18 cellular contexts compared by ENCODE assay signal in genomic region chr5:150124111-150124557, GRCh38. TPM values are rescaled to one million over a fixed set of nuclear protein-coding genes. Genes with fewer than 3 reads are reported as not detected.
"Had no signal": no experiment of that assay in that cellular context is flagged by ENCODE, and none has a peak within 500 bp of the region (broad histone marks: within the 10 kb centered on the region; RNA-seq: fewer than 3 reads in every experiment).

No MANE protein-coding gene starts in this region.

- H3K9me3 ChIP-seq: thoracic aorta had no signal

- H3K4me3 ChIP-seq: lung, skin epidermis, thoracic aorta had no signal

- ATAC-seq: left cardiac atrium; SK-N-SH treated with all-trans-retinoic acid at 6 μM for 48 hours; stimulated activated effector memory CD8-positive, alpha-beta T cell treated with anti-CD3 and anti-CD28 coated beads, Interleukin-12 subunit alpha, Interleukin-12 subunit beta, amount 100 ng/mL, for 72 hours had no signal

- H3K27ac ChIP-seq: thoracic aorta had no signal

- DNase-seq: activated CD4-positive, alpha-beta T cell treated with anti-CD3 and anti-CD28 coated beads, Interleukin-2, amount 50 U/mL, for 1 hour; activated CD8-positive, alpha-beta memory T cell treated with anti-CD3 and anti-CD28 coated beads, Interleukin-2, amount 50 U/mL, for 4 hours; activated effector memory CD4-positive, alpha-beta T cell treated with anti-CD3 and anti-CD28 coated beads, Interleukin-2, amount 50 U/mL, for 16 hours; activated T-cell treated with anti-CD3 and anti-CD28 coated beads, Interleukin-2, amount 50 U/mL, for 48 hours; cerebellar nuclear complex; effector CD8-positive, alpha-beta T cell; immature natural killer cell; left cardiac atrium; nephron progenitor cell; occipital lobe; retina; stimulated activated CD4-positive, alpha-beta T cell treated with anti-CD3 and anti-CD28 coated beads, Interleukin-4, amount 100 ng/mL, for 24 hours had no signal

RNA-seq across cellular contexts. Expression of gene CSF1R, which starts 37.8 kb away (rescaled TPM):
- polyA plus RNA-seq: endothelial cell of umbilical vein had no signal

RNA-seq across cellular contexts. Expression of gene CDX1, which starts 42.4 kb away (rescaled TPM):
- polyA plus RNA-seq: endothelial cell of umbilical vein, immature natural killer cell had no signal
